In the genomic region with DNA sequence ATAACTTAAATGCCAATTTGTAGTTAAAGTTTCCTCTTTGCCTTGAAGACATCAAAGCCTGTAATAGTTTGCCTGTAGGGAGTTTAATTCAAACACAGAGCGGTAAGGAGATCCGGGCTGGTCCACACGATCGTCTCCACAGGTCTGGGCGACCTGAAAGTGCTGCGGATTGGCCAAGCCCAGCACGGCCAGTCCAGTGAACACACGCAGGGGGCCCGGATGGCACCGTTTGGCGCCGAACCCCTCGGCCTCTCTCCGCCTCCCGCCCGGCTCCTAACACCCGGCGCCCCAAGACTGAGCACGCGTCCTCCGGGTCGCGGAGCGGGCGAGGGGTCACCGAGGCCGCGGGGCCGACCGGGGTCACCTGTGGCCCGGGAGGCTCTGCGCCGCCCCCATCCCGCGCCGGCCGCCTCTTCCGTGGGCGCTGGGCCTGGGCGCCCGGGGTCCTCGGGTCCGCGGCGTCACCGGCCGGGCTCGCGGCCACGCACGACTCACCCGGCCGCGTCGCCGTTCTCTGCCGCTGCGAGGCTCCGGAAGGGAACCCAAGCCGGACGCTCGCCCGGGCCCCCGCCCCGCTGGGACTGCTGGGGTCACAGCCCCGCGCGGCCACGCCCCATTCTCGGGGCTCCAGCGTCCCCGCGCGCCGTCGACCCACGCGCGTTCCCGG, we compare ENCODE assay signal across 1 cellular context.
TF ChIP-seq lines count a peak whose summit lies in the region.

No MANE protein-coding gene starts in this region.

TF ChIP-seq in H1, 55 proteins besides CTCF, POLR2A, EP300 and RAD21:
- TF ChIP-seq CREB1 (IDR thresholded peaks at IDR 0.05): no peak
- no peak for TF ChIP-seq SP1 (IDR thresholded peaks at IDR 0.05; ENCODE audit: low read depth, low read length)
- TF ChIP-seq CBX5 (IDR thresholded peaks at IDR 0.05; ENCODE audit: low read depth, low read length): no peak
- TF ChIP-seq SUZ12 (IDR thresholded peaks at IDR 0.05; ENCODE audit: low read length): 0 out of 2 replicates have a peak, but pooled peaks have one; percentile 36
- TF ChIP-seq, protein P1, sequence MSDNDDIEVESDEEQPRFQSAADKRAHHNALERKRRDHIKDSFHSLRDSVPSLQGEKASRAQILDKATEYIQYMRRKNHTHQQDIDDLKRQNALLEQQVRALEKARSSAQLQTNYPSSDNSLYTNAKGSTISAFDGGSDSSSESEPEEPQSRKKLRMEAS (IDR thresholded peaks at IDR 0.05): peak; percentile 87
- TF ChIP-seq, protein P2, sequence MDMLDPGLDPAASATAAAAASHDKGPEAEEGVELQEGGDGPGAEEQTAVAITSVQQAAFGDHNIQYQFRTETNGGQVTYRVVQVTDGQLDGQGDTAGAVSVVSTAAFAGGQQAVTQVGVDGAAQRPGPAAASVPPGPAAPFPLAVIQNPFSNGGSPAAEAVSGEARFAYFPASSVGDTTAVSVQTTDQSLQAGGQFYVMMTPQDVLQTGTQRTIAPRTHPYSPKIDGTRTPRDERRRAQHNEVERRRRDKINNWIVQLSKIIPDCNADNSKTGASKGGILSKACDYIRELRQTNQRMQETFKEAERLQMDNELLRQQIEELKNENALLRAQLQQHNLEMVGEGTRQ (IDR thresholded peaks at IDR 0.05; ENCODE audit: low read length): no peak
- TF ChIP-seq EGR1 (IDR thresholded peaks at IDR 0.05; ENCODE audit: borderline replicate concordance, low read depth, low read length): no peak
- no peak for TF ChIP-seq RFX5 (IDR thresholded peaks at IDR 0.05; ENCODE audit: borderline replicate concordance, low read depth, low read length)
- TF ChIP-seq ASH2L (IDR thresholded peaks at IDR 0.05; ENCODE audit: low read length): no peak
- TF ChIP-seq PHF8 (conservative IDR thresholded peaks at IDR 0.05; ENCODE audit: low read depth, low read length): no peak
- no peak for TF ChIP-seq SIX5 (IDR thresholded peaks at IDR 0.05; ENCODE audit: low read depth, low read length)
- TF ChIP-seq GABPA (IDR thresholded peaks at IDR 0.05; ENCODE audit: borderline replicate concordance, insufficient read depth, low read length): no peak
- TF ChIP-seq, protein P3, sequence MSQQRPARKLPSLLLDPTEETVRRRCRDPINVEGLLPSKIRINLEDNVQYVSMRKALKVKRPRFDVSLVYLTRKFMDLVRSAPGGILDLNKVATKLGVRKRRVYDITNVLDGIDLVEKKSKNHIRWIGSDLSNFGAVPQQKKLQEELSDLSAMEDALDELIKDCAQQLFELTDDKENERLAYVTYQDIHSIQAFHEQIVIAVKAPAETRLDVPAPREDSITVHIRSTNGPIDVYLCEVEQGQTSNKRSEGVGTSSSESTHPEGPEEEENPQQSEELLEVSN (IDR thresholded peaks at IDR 0.05): peak; percentile 79
- no peak for TF ChIP-seq GTF2F1 (IDR thresholded peaks at IDR 0.05; ENCODE audit: borderline replicate concordance, low read depth, low read length)
- no peak for TF ChIP-seq CHD2 (IDR thresholded peaks at IDR 0.05; ENCODE audit: low read length)
- peak; percentile 15; the same call in 1 of the 2 replicates for TF ChIP-seq BACH1 (IDR thresholded peaks at IDR 0.05; ENCODE audit: low read length)
- TF ChIP-seq ZNF274 (IDR thresholded peaks at IDR 0.05; ENCODE audit: borderline replicate concordance, extremely low read depth, low read length): no peak
